In the genomic region with DNA sequence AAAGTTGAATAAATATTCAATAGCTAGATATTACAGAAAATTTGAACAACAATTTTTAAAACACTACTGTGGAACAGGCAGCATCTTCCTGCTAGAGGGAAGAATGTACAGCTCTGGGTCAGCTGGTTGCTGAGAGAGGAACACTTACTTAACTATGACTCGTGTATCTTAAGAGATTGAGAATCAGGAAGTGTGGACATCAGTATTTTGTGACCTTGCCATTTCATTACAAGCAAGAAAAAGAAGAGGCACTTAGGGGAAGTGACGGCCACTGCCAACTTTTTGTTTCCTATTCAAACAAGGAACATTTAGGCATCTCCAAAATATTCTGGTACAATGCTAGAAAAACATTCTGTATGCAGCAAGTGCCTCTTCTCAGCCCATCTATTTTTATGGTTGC, we compare ENCODE assay signal across 12 cellular contexts. TPM values are rescaled to one million over a fixed set of nuclear protein-coding genes. Genes with fewer than 3 reads are reported as not detected.
DNase-seq lines count a peak whose midpoint lies in the region; ATAC-seq lines count a peak whose summit lies in the region.
"Had no signal": no experiment of that assay in that cellular context is flagged by ENCODE, and none has a peak within 500 bp of the region (broad histone marks: within the 10 kb centered on the region; RNA-seq: fewer than 3 reads in every experiment).

No MANE protein-coding gene starts in this region.

- peaks cover 6 to 29% (median 29%) of the 10 kb centered on the region in 5 donors for H3K27me3 Mint-ChIP-seq in naive thymus-derived CD4-positive, alpha-beta T cell

- POLR2A ChIA-PET in naive thymus-derived CD4-positive, alpha-beta T cell (lab: Charles Lee): no interaction called here

- ATAC-seq in naive thymus-derived CD4-positive, alpha-beta T cell: peak; percentile 86
- ATAC-seq: activated CD4-positive, alpha-beta T cell treated with anti-CD3 and anti-CD28 coated beads for 36 hours had no signal

- intact Hi-C loops in naive thymus-derived CD4-positive, alpha-beta T cell (cut with micrococcal nuclease): no loop called here

- H3K27ac ChIP-seq in naive thymus-derived CD4-positive, alpha-beta T cell (ENCODE audit: low read depth, low read length): no peak overlapping the region

- H3K4me1 Mint-ChIP-seq in naive thymus-derived CD4-positive, alpha-beta T cell: no peaks in the 10 kb centered on the region
- H3K4me1 Mint-ChIP-seq: activated CD4-positive, alpha-beta T cell treated with anti-CD3 and anti-CD28 coated beads for 36 hours had no signal

- no peaks in the 10 kb centered on the region for H3K27me3 ChIP-seq in naive thymus-derived CD4-positive, alpha-beta T cell (ENCODE audit: control insufficient read depth in 2 of 2, insufficient read depth in 2 of 2, low read length in 2 of 2)

- H3K4me1 ChIP-seq in naive thymus-derived CD4-positive, alpha-beta T cell (ENCODE audit: control insufficient read depth in 2 of 2, insufficient read depth in 2 of 2, low read length in 2 of 2): no peaks in the 10 kb centered on the region

- H3K9me3 Mint-ChIP-seq in naive thymus-derived CD4-positive, alpha-beta T cell: no peaks in the 10 kb centered on the region

- CTCF ChIA-PET in naive thymus-derived CD4-positive, alpha-beta T cell (lab: Charles Lee): interaction anchor here (0.7 kb wide), 1 partner anchor 11 kb away, joined by 3 read pairs; no protein-coding TSS in a partner anchor

- H3K4me3 ChIP-seq in naive thymus-derived CD4-positive, alpha-beta T cell (ENCODE audit: low read length): no peak overlapping the region

- H3K36me3 Mint-ChIP-seq in naive thymus-derived CD4-positive, alpha-beta T cell: peaks cover 0 to 5% (median 0%) of the 10 kb centered on the region in 5 donors

- H3K27ac Mint-ChIP-seq in naive thymus-derived CD4-positive, alpha-beta T cell: no peak overlapping the region
- H3K27ac Mint-ChIP-seq: activated CD4-positive, alpha-beta T cell treated with anti-CD3 and anti-CD28 coated beads for 36 hours had no signal

- peak; percentile 85 for DNase-seq in GF-D8 (lab: John Stamatoyannopoulos, UW)
- peak; percentile 14 for DNase-seq in NCI-H226
- DNase-seq in fibroblast of gingiva (ENCODE audit: low read depth): peak; percentile 58
- DNase-seq in naive thymus-derived CD4-positive, alpha-beta T cell: no peak
- no peak for DNase-seq in NCI-H146 treated with DMSO at 0.1 percent for 48 hours (lab: John Stamatoyannopoulos, UW; ENCODE audit: unreplicated experiment)
- no peak for DNase-seq in NCI-H1694 treated with DMSO at 0.1 percent for 48 hours (lab: John Stamatoyannopoulos, UW)
- no peak for DNase-seq in activated CD4-positive, alpha-beta T cell treated with anti-CD3 and anti-CD28 coated beads for 1 hour
- no peak for DNase-seq in kidney glomerular epithelial cell (lab: John Stamatoyannopoulos, UW)
- DNase-seq: activated CD4-positive, alpha-beta T cell treated with anti-CD3 and anti-CD28 coated beads for 36 hours; activated naive CD4-positive, alpha-beta T cell; glutamatergic neuron had no signal

- no peak overlapping the region for H3K4me3 Mint-ChIP-seq in naive thymus-derived CD4-positive, alpha-beta T cell
- H3K4me3 Mint-ChIP-seq: activated CD4-positive, alpha-beta T cell treated with anti-CD3 and anti-CD28 coated beads for 36 hours had no signal

- H3K36me3 ChIP-seq in naive thymus-derived CD4-positive, alpha-beta T cell (ENCODE audit: control insufficient read depth in 2 of 3, insufficient read depth in 3 of 3, low read length in 3 of 3): no peaks in the 10 kb centered on the region

- H3K9me3 ChIP-seq in naive thymus-derived CD4-positive, alpha-beta T cell (ENCODE audit: control insufficient read depth in 2 of 3, low read length in 3 of 3): no peaks in the 10 kb centered on the region

RNA-seq across cellular contexts. Expression of gene ITPRID2, which starts 45.9 kb away (rescaled TPM):
- 10 to 100 TPM; 42.3 to 90.9 (median 53.1) TPM for total RNA-seq in naive thymus-derived CD4-positive, alpha-beta T cell
- 1 to 10 TPM; 3.9 to 6.8 TPM for polyA plus RNA-seq in naive thymus-derived CD4-positive, alpha-beta T cell

RNA-seq across cellular contexts. Expression of gene PPP1R1C, which starts 48.2 kb away (rescaled TPM):
- total RNA-seq in naive thymus-derived CD4-positive, alpha-beta T cell: not detected
- not detected for polyA plus RNA-seq in naive thymus-derived CD4-positive, alpha-beta T cell
- total RNA-seq: activated CD4-positive, alpha-beta T cell treated with anti-CD3 and anti-CD28 coated beads for 36 hours; mononuclear cell had no signal

Comparison
In these comparisons a context has a peak if more than half of its experiments do, and no peak if none do; other contexts are left out.
1. DNase-seq: peak in GF-D8 (single experiment), NCI-H226 (single experiment) and fibroblast of gingiva (single experiment); none in naive thymus-derived CD4-positive, alpha-beta T cell (0 of 9), NCI-H146 treated with DMSO at 0.1 percent for 48 hours (single experiment), NCI-H1694 treated with DMSO at 0.1 percent for 48 hours (single experiment), activated CD4-positive, alpha-beta T cell treated with anti-CD3 and anti-CD28 coated beads for 1 hour (single experiment) and kidney glomerular epithelial cell (single experiment).